Comparison of ENCODE assay signal across 22 cellular contexts in the genomic region with DNA sequence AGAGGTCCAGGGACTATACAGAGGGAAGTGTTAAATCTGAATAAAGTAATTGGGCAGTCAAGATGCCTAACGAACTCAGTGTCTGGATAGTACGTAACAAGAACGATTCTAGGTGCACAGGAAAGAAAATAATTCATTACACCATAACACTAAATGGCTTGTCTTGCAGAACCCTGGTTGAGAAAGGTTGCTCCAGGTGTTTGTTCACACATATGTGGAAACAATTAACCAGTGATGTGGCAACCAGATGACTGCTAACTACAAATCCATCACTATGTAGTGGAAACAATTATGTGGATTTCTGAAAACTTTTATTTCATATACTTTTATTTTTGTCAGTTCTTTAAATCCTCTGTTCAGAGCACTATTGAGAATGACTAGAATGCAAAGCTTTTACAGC. TPM values are rescaled to one million over a fixed set of nuclear protein-coding genes. Genes with fewer than 3 reads are reported as not detected.
"Had no signal": no experiment of that assay in that cellular context is flagged by ENCODE, and none has a peak within 500 bp of the region (broad histone marks: within the 10 kb centered on the region; RNA-seq: fewer than 3 reads in every experiment).

No MANE protein-coding gene starts in this region.

- H3K27ac Mint-ChIP-seq: activated CD8-positive, alpha-beta memory T cell treated with anti-CD3 and anti-CD28 coated beads, Interleukin-2, amount 10 ng/mL, durations not matched to agents 7 days and 5 days; stimulated activated naive B cell treated with anti-CD40 and anti-IgM and Interleukin-4, amounts not matched to agents 10 μg/mL and 1 μg/mL and 100 μg/mL, for 72 hours; T-cell; T-helper 2 cell treated with Interferon-gamma antibody and Interleukin-4, amounts not matched to agents 5 μg/mL and 100 μg/mL, for 36 hours had no signal

- H3K4me3 Mint-ChIP-seq: activated CD8-positive, alpha-beta memory T cell treated with anti-CD3 and anti-CD28 coated beads, Interleukin-2, amount 10 ng/mL, durations not matched to agents 7 days and 5 days; naive thymus-derived CD4-positive, alpha-beta T cell; neural crest cell; stimulated activated naive B cell treated with anti-CD40 and anti-IgM and Interleukin-4, amounts not matched to agents 10 μg/mL and 1 μg/mL and 100 μg/mL, for 72 hours; T-cell; T-helper 2 cell treated with Interferon-gamma antibody and Interleukin-4, amounts not matched to agents 5 μg/mL and 100 μg/mL, for 36 hours had no signal

- H3K27me3 Mint-ChIP-seq: activated CD8-positive, alpha-beta memory T cell treated with anti-CD3 and anti-CD28 coated beads, Interleukin-2, amount 10 ng/mL, durations not matched to agents 7 days and 5 days; naive thymus-derived CD4-positive, alpha-beta T cell; stimulated activated naive B cell treated with anti-CD40 and anti-IgM and Interleukin-4, amounts not matched to agents 10 μg/mL and 1 μg/mL and 100 μg/mL, for 72 hours; T-cell had no signal

- H3K4me1 Mint-ChIP-seq: neural crest cell, T-cell had no signal

- H3K9me3 Mint-ChIP-seq: naive thymus-derived CD4-positive, alpha-beta T cell; neural crest cell; stimulated activated naive B cell treated with anti-CD40 and anti-IgM and Interleukin-4, amounts not matched to agents 10 μg/mL and 1 μg/mL and 100 μg/mL, for 72 hours; T-cell; T-helper 2 cell treated with Interferon-gamma antibody and Interleukin-4, amounts not matched to agents 5 μg/mL and 100 μg/mL, for 36 hours had no signal

- DNase-seq: activated CD8-positive, alpha-beta memory T cell treated with anti-CD3 and anti-CD28 coated beads, Interleukin-2, amount 10 ng/mL, durations not matched to agents 7 days and 5 days; activated naive CD4-positive, alpha-beta T cell treated with anti-CD3 and anti-CD28 coated beads, Interleukin-2, amount 50 U/mL, for 16 hours; activated T-cell treated with anti-CD3 and anti-CD28 coated beads for 4 hours; cerebellar nuclear complex; esophagus squamous epithelium; gastrocnemius medialis; hypothalamus; left ventricle myocardium inferior; naive thymus-derived CD4-positive, alpha-beta T cell; retina; sigmoid colon; SK-N-SH; stimulated activated CD4-positive, alpha-beta T cell treated with anti-CD3 and anti-CD28 coated beads, Interleukin-15, amount 100 ng/mL, for 24 hours; stimulated activated naive B cell treated with anti-CD40 and anti-IgM and Interleukin-4, amounts not matched to agents 10 μg/mL and 1 μg/mL and 100 μg/mL, for 72 hours; T-cell; upper lobe of left lung had no signal

- ATAC-seq: activated CD8-positive, alpha-beta memory T cell treated with anti-CD3 and anti-CD28 coated beads, Interleukin-2, amount 10 ng/mL, durations not matched to agents 7 days and 5 days; gastrocnemius medialis; naive thymus-derived CD4-positive, alpha-beta T cell; stimulated activated naive B cell treated with anti-CD40 and anti-IgM and Interleukin-4, amounts not matched to agents 10 μg/mL and 1 μg/mL and 100 μg/mL, for 72 hours; T-cell had no signal

RNA-seq across cellular contexts. Expression of a gene that starts 10.4 kb away (rescaled TPM):
- total RNA-seq: astrocyte, lung microvascular endothelial cell, osteoblast, smooth muscle cell had no signal
